13 cellular contexts compared by ENCODE assay signal in the genomic region with DNA sequence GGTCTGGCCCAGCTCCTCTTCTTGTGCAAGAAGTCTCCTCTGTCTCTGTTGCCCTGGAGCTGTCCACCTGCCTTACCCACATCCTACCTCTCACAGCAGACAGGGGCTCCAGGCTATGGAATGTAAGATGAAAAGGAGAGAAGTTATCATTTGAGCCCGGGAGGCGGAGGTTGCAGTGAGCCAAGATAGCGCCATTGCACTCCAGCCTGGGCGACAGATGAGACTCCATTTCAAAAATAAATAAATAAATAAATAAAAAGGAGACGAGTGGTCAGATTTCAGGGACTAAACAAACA.
"Had no signal": no experiment of that assay in that cellular context is flagged by ENCODE, and none has a peak within 500 bp of the region (broad histone marks: within the 10 kb centered on the region; RNA-seq: fewer than 3 reads in every experiment).

No MANE protein-coding gene starts in this region.

- ATAC-seq: effector memory CD8-positive, alpha-beta T cell; gastroesophageal sphincter; left lung; stimulated activated naive CD8-positive, alpha-beta T cell treated with anti-CD3 and anti-CD28 coated beads, Interleukin-15, amount 100 ng/mL, for 72 hours; T-helper 17 cell had no signal

- H3K9me3 ChIP-seq: gastroesophageal sphincter, left lung, prostate gland had no signal

- H3K27ac ChIP-seq: gastroesophageal sphincter, left lung, prostate gland had no signal

- H3K4me1 ChIP-seq: gastroesophageal sphincter, left lung, prostate gland had no signal

- H3K27me3 ChIP-seq: gastroesophageal sphincter, left lung had no signal

- H3K36me3 ChIP-seq: gastroesophageal sphincter, left lung, prostate gland had no signal

- H3K4me3 ChIP-seq: gastroesophageal sphincter, left lung, prostate gland, smooth muscle cell had no signal

- DNase-seq: activated CD4-positive, alpha-beta T cell treated with anti-CD3 and anti-CD28 coated beads, Interleukin-2, amount 50 U/mL, for 1 hour; activated naive CD4-positive, alpha-beta T cell; activated naive CD8-positive, alpha-beta T cell treated with anti-CD3 and anti-CD28 coated beads, Interleukin-2, amount 10 ng/mL, durations not matched to agents 7 days and 5 days; anterior cingulate cortex; effector memory CD8-positive, alpha-beta T cell; left lung; mesenchymal stem cell; right cardiac atrium; stimulated activated naive CD8-positive, alpha-beta T cell treated with anti-CD3 and anti-CD28 coated beads, Interleukin-15, amount 100 ng/mL, for 72 hours; T-helper 17 cell had no signal
